29 cellular contexts compared by ENCODE assay signal in the genomic region with DNA sequence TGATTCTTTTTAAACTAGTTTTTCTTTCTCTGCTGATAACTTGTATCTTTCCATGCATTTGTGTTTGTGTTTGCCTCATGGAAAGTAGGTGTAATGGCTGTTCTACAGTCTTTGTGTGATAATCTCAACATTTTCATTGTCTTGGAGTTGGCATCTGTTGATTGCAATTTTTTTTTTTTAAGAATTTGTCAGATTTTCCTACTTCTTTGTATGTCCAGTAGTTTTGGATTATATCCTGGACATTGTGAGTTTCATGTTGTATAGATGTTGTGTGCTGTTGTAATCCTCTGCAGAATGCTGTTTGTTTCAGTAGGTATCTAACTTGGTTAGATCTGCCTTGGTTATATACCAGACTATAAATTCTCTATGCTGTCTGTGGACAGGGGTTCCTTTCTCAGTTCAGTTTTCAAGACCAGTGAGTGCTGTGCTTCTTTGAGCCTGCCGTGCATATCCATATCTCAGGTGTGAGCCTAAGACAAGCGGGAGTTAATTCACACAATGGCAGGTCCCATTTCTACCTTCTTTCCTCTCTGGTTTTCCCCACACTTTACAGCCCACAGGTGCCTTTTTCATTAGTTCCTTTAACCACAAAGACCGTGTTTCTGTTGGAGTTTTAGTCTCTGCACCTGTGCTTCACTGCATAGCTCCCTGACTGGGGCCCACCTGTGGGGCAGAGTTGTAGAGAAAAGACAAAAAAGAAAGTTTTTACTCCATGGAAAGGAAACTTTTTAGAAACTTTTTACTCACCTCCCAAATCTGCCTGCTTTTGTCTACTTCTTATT.
DNase-seq lines count a peak whose midpoint lies in the region; ATAC-seq and TF ChIP-seq lines count a peak whose summit lies in the region.
"Had no signal": no experiment of that assay in that cellular context is flagged by ENCODE, and none has a peak within 500 bp of the region (broad histone marks: within the 10 kb centered on the region; RNA-seq: fewer than 3 reads in every experiment).

No MANE protein-coding gene starts in this region.

- H3K27ac ChIP-seq in HEK293 (ENCODE audit: extremely low read depth, low read depth, low read length): no peak overlapping the region
- no peak overlapping the region for H3K27ac ChIP-seq in CD4-positive, alpha-beta T cell (ENCODE audit: low read depth, low read length)
- H3K27ac ChIP-seq: body of pancreas, esophagus squamous epithelium, heart left ventricle, ovary, uterus, WERI-Rb-1 had no signal

- H3K36me3 Mint-ChIP-seq in Caco-2 (ENCODE audit: insufficient read depth, unreplicated experiment) (peaks cover 24% of the 10 kb centered on the region), nephron progenitor cell (ENCODE audit: low read depth) (peaks cover 65% of the 10 kb centered on the region)
- peaks cover 5% of the 10 kb centered on the region for H3K36me3 Mint-ChIP-seq in CD4-positive, alpha-beta T cell (ENCODE audit: low read depth)
- H3K36me3 Mint-ChIP-seq: activated naive CD4-positive, alpha-beta T cell treated with anti-CD3 and anti-CD28 coated beads, Interleukin-2, amount 10 ng/mL, durations not matched to agents 7 days and 5 days had no signal

- H3K4me1 ChIP-seq in Caco-2 (peaks cover 46% of the 10 kb centered on the region), HEK293 (ENCODE audit: control insufficient read depth, insufficient read depth, low read length) (no peaks in the 10 kb centered on the region)
- H3K4me1 ChIP-seq: esophagus squamous epithelium, uterus had no signal

- H3K4me3 ChIP-seq in Caco-2 (ENCODE audit: low read depth, low read length) (no peak overlapping the region), HEK293 (ENCODE audit: low read depth, low read length) (no peak overlapping the region)
- H3K4me3 ChIP-seq: body of pancreas, esophagus squamous epithelium, heart left ventricle, ovary, uterus had no signal

- peak overlapping the region; percentile 39 for H3K4me3 Mint-ChIP-seq in Caco-2 (ENCODE audit: unreplicated experiment)
- H3K4me3 Mint-ChIP-seq in nephron progenitor cell: no peak overlapping the region
- no peak overlapping the region for H3K4me3 Mint-ChIP-seq in CD4-positive, alpha-beta T cell
- H3K4me3 Mint-ChIP-seq: activated naive CD4-positive, alpha-beta T cell treated with anti-CD3 and anti-CD28 coated beads, Interleukin-2, amount 10 ng/mL, durations not matched to agents 7 days and 5 days; activated T-helper 17 cell treated with anti-CD3 and anti-CD28 coated beads, Interleukin-2, amount 50 U/mL, for 72 hours; dendritic cell treated with granulocyte-macrophage colony-stimulating factor and Interleukin-4, amounts not matched to agents 40 ng/mL and 50 ng/mL, for 4 days; nephron had no signal

- intact Hi-C loops in Caco-2 (cut with micrococcal nuclease; ENCODE audit: unreplicated experiment): no loop called here
- intact Hi-C loops in CD4-positive, alpha-beta T cell (cut with DNase I, micrococcal nuclease): no loop called here

- H3K36me3 ChIP-seq in Caco-2 (ENCODE audit: control insufficient read depth, insufficient read depth, low read length) (no peaks in the 10 kb centered on the region), HEK293 (ENCODE audit: control insufficient read depth in 2 of 2, insufficient read depth in 1 of 2, low read length in 2 of 2) (no peaks in the 10 kb centered on the region)
- H3K36me3 ChIP-seq: heart left ventricle, ovary, uterus, WERI-Rb-1 had no signal

- H3K4me1 Mint-ChIP-seq in Caco-2 (ENCODE audit: low read depth, unreplicated experiment): peaks cover 19% of the 10 kb centered on the region
- peaks cover 6% of the 10 kb centered on the region for H3K4me1 Mint-ChIP-seq in nephron progenitor cell
- no peaks in the 10 kb centered on the region for H3K4me1 Mint-ChIP-seq in CD4-positive, alpha-beta T cell (ENCODE audit: low read depth)
- H3K4me1 Mint-ChIP-seq: activated T-helper 17 cell treated with anti-CD3 and anti-CD28 coated beads, Interleukin-2, amount 50 U/mL, for 72 hours had no signal

- H3K27ac Mint-ChIP-seq in Caco-2 (ENCODE audit: unreplicated experiment) (peak overlapping the region; percentile 58), nephron progenitor cell (peak overlapping the region; percentile 41)
- H3K27ac Mint-ChIP-seq in CD4-positive, alpha-beta T cell: no peak overlapping the region
- H3K27ac Mint-ChIP-seq: activated naive CD4-positive, alpha-beta T cell treated with anti-CD3 and anti-CD28 coated beads, Interleukin-2, amount 10 ng/mL, durations not matched to agents 7 days and 5 days; activated T-helper 17 cell treated with anti-CD3 and anti-CD28 coated beads, Interleukin-2, amount 50 U/mL, for 72 hours; dendritic cell treated with granulocyte-macrophage colony-stimulating factor and Interleukin-4, amounts not matched to agents 40 ng/mL and 50 ng/mL, for 4 days had no signal

- no peaks in the 10 kb centered on the region for H3K9me3 Mint-ChIP-seq in Caco-2 (ENCODE audit: unreplicated experiment)
- H3K9me3 Mint-ChIP-seq in nephron progenitor cell: peaks cover 47% of the 10 kb centered on the region
- peaks cover 3% of the 10 kb centered on the region for H3K9me3 Mint-ChIP-seq in CD4-positive, alpha-beta T cell
- H3K9me3 Mint-ChIP-seq: activated naive CD4-positive, alpha-beta T cell treated with anti-CD3 and anti-CD28 coated beads, Interleukin-2, amount 10 ng/mL, durations not matched to agents 7 days and 5 days had no signal

- DNase-seq in Caco-2: no peak
- peak; percentile 29 for DNase-seq in dermis blood vessel endothelial cell
- DNase-seq in nephron progenitor cell: no peak
- DNase-seq in NCI-H2029 treated with DMSO at 0.1 percent for 48 hours (lab: John Stamatoyannopoulos, UW): no peak
- DNase-seq in CD4-positive, alpha-beta T cell: no peak
- DNase-seq in NCI-H2196 treated with DMSO at 0.1 percent for 48 hours (lab: John Stamatoyannopoulos, UW; ENCODE audit: unreplicated experiment): no peak
- DNase-seq: ACHN; activated CD4-positive, alpha-beta T cell treated with anti-CD3 and anti-CD28 coated beads for 48 hours; activated naive CD4-positive, alpha-beta T cell treated with anti-CD3 and anti-CD28 coated beads, Interleukin-2, amount 10 ng/mL, durations not matched to agents 7 days and 5 days; body of pancreas; DMS153; esophagus squamous epithelium; foreskin melanocyte; heart left ventricle; mammary epithelial cell; NCI-H1417; NCI-H2107; NCI-H446; NCI-H748 treated with DMSO at 0.1 percent for 48 hours; ovary; stimulated activated naive CD4-positive, alpha-beta T cell; SW 1271; uterus; WERI-Rb-1 had no signal

- H3K27me3 ChIP-seq in Caco-2 (replicated peaks; ENCODE audit: control insufficient read depth, insufficient read depth, low read length): no peaks in the 10 kb centered on the region
- no peaks in the 10 kb centered on the region for H3K27me3 ChIP-seq in CD4-positive, alpha-beta T cell (ENCODE audit: control insufficient read depth, insufficient read depth, low read length)
- H3K27me3 ChIP-seq: body of pancreas, esophagus squamous epithelium, heart left ventricle, ovary, uterus had no signal

- no TSS peak for BruUV-seq in Caco-2 (replicated peaks; lab: Mats Ljungman, UMichigan)

- H3K27me3 Mint-ChIP-seq in Caco-2 (ENCODE audit: insufficient read depth, unreplicated experiment): no peaks in the 10 kb centered on the region
- no peaks in the 10 kb centered on the region for H3K27me3 Mint-ChIP-seq in nephron progenitor cell (ENCODE audit: low read depth, poor library complexity)
- H3K27me3 Mint-ChIP-seq in CD4-positive, alpha-beta T cell: no peaks in the 10 kb centered on the region
- H3K27me3 Mint-ChIP-seq: dendritic cell treated with granulocyte-macrophage colony-stimulating factor and Interleukin-4, amounts not matched to agents 40 ng/mL and 50 ng/mL, for 4 days had no signal

- POLR2A ChIA-PET in Caco-2 (lab: Charles Lee): no interaction called here
- POLR2A ChIA-PET in HEK293 (lab: Yijun Ruan, JAX): no interaction called here
- POLR2A ChIA-PET in CD4-positive, alpha-beta T cell (lab: Charles Lee): no interaction called here

- TF ChIP-seq CTCF in Caco-2 (IDR thresholded peaks at IDR 0.05; ENCODE audit: insufficient read depth in 1 of 2, low read depth in 1 of 2, low read length in 1 of 2, severe bottlenecking in 1 of 2, unreplicated experiment in 1 of 2): no peak
- TF ChIP-seq CTCF in HEK293 (tag by site-specific recombination; IDR thresholded peaks at IDR 0.05): no peak
- TF ChIP-seq CTCF in nephron progenitor cell (IDR thresholded peaks at IDR 0.05): no peak
- no peak for TF ChIP-seq CTCF in CD4-positive, alpha-beta T cell (IDR thresholded peaks at IDR 0.05)

- H3K9me3 ChIP-seq in Caco-2: 0 out of 2 replicates have a peak, but pooled peaks cover 7% of the 10 kb centered on the region
- no peaks in the 10 kb centered on the region for H3K9me3 ChIP-seq in HEK293 (ENCODE audit: control insufficient read depth, insufficient read depth, low read depth, low read length)
- no peaks in the 10 kb centered on the region for H3K9me3 ChIP-seq in CD4-positive, alpha-beta T cell (ENCODE audit: control insufficient read depth, low read length)
- H3K9me3 ChIP-seq: ovary, uterus had no signal

- CTCF ChIA-PET in Caco-2 (lab: Charles Lee) (no interaction called here), HEK293 (lab: Yijun Ruan, JAX) (interaction anchor here (0.7 kb wide), 1 partner anchor 10 kb away, joined by 3 read pairs; no protein-coding TSS in a partner anchor)
- CTCF ChIA-PET in CD4-positive, alpha-beta T cell (lab: Charles Lee): no interaction called here

- ATAC-seq in CD4-positive, alpha-beta T cell (ENCODE audit: poor library complexity): no peak
- no peak for ATAC-seq in GM19452 (IDR thresholded peaks at IDR 0.05; ENCODE audit: unreplicated experiment)
- ATAC-seq: activated T-helper 17 cell treated with anti-CD3 and anti-CD28 coated beads, Interleukin-2, amount 50 U/mL, for 72 hours; body of pancreas; heart left ventricle had no signal

TF ChIP-seq in HEK293, 187 proteins besides CTCF, POLR2A, EP300 and RAD21 (continues in another document):
- TF ChIP-seq ZNF830 (tag by site-specific recombination; IDR thresholded peaks at IDR 0.05; ENCODE audit: low read depth): no peak
- TF ChIP-seq, protein P1, sequence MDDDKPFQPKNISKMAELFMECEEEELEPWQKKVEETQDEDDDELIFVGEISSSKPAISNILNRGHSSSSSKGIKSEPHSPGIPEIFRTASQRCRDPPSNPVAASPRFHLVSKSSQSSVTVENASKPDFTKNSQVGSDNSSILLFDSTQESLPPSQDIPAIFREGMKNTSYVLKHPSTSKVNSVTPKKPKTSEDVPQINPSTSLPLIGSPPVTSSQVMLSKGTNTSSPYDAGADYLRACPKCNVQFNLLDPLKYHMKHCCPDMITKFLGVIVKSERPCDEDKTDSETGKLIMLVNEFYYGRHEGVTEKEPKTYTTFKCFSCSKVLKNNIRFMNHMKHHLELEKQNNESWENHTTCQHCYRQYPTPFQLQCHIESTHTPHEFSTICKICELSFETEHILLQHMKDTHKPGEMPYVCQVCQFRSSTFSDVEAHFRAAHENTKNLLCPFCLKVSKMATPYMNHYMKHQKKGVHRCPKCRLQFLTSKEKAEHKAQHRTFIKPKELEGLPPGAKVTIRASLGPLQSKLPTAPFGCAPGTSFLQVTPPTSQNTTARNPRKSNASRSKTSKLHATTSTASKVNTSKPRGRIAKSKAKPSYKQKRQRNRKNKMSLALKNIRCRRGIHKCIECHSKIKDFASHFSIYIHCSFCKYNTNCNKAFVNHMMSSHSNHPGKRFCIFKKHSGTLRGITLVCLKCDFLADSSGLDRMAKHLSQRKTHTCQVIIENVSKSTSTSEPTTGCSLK (tag by site-specific recombination; IDR thresholded peaks at IDR 0.05): no peak
- no peak for TF ChIP-seq KLF7 (tag by site-specific recombination; IDR thresholded peaks at IDR 0.05; ENCODE audit: borderline replicate concordance)
